In the genomic region with DNA sequence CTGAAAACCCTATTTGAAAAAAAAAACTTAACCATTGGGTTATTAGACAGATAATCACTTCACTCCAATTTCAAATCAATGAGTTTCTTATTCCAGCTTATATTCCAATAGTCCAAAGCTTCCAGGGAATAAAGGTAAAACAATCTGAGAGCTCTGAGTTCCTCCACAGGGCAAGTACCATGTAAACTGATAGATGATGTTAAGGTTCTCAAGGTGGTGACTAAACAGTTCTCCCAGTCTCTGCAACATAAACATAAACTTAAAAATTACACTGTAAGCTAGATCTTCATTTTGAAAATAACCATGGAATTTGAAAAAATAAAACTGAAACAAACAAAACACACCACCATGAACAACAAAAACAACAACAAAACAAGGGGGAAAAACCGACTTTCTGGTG, we compare ENCODE assay signal across 9 cellular contexts. TPM values are rescaled to one million over a fixed set of nuclear protein-coding genes. Genes with fewer than 3 reads are reported as not detected.
A peak's percentile ranks its signal among the peaks of the same experiment; 100 is the strongest.
DNase-seq lines count a peak whose midpoint lies in the region; ATAC-seq and TF ChIP-seq lines count a peak whose summit lies in the region.
"Had no signal": no experiment of that assay in that cellular context is flagged by ENCODE, and none has a peak within 500 bp of the region (broad histone marks: within the 10 kb centered on the region; RNA-seq: fewer than 3 reads in every experiment).

No MANE protein-coding gene starts in this region.

- H3K27ac Mint-ChIP-seq in CD14-positive monocyte, result peak overlapping the region in 6 of 7 donors; percentile 21 to 88 (median 56)
- peak overlapping the region; percentile 94 for H3K27ac Mint-ChIP-seq in activated T-helper 1 cell treated with anti-CD3 and anti-CD28 coated beads, Interleukin-12 subunit alpha, Interleukin-12 subunit beta, Interleukin-2, Interleukin-4 antibody, amounts not matched to agents 30 ng/mL and 10 ng/mL and 1 ng/mL, durations not matched to agents 14 hours and 24 hours and 36 hours

- H3K27me3 Mint-ChIP-seq in CD14-positive monocyte (ENCODE audit: low read depth in 3 of 3), result peaks cover 0 to 5% (median 3%) of the 10 kb centered on the region in 3 donors
- H3K27me3 Mint-ChIP-seq in activated T-helper 1 cell treated with anti-CD3 and anti-CD28 coated beads, Interleukin-12 subunit alpha, Interleukin-12 subunit beta, Interleukin-2, Interleukin-4 antibody, amounts not matched to agents 30 ng/mL and 10 ng/mL and 1 ng/mL, durations not matched to agents 14 hours and 24 hours and 36 hours (ENCODE audit: insufficient read depth), result no peaks in the 10 kb centered on the region

- H3K4me1 ChIP-seq in tibial nerve, result no peaks in the 10 kb centered on the region
- H3K4me1 ChIP-seq in breast epithelium, result no peaks in the 10 kb centered on the region

- peaks cover 39% of the 10 kb centered on the region for H3K4me1 Mint-ChIP-seq in CD14-positive monocyte
- peaks cover 49% of the 10 kb centered on the region for H3K4me1 Mint-ChIP-seq in activated T-helper 1 cell treated with anti-CD3 and anti-CD28 coated beads, Interleukin-12 subunit alpha, Interleukin-12 subunit beta, Interleukin-2, Interleukin-4 antibody, amounts not matched to agents 30 ng/mL and 10 ng/mL and 1 ng/mL, durations not matched to agents 14 hours and 24 hours and 36 hours (ENCODE audit: low read depth)

- WGBS in tibial nerve, 2 donors, result 64 to 72% methylated on average over 1 of the region's 1 CpG

- peak; percentile 14 for ATAC-seq in GM19351 (IDR thresholded peaks at IDR 0.05; ENCODE audit: unreplicated experiment)
- ATAC-seq in HG03045 (IDR thresholded peaks at IDR 0.05; ENCODE audit: unreplicated experiment), result peak; percentile 20
- ATAC-seq in GM19463 (IDR thresholded peaks at IDR 0.05; ENCODE audit: unreplicated experiment), result no peak

- H3K27me3 ChIP-seq in tibial nerve (no peaks in the 10 kb centered on the region), breast epithelium (no peaks in the 10 kb centered on the region)

- no peak for TF ChIP-seq EP300 in tibial nerve (IDR thresholded peaks at IDR 0.05)

- DNase-seq in CD14-positive monocyte (ENCODE audit: low spot score) (no peak), tibial nerve (ENCODE audit: low spot score in 2 of 2) (no peak), breast epithelium (ENCODE audit: low spot score in 2 of 2) (no peak), ecto neural progenitor cell (ENCODE audit: low spot score) (no peak)
- no peak for DNase-seq in activated T-helper 1 cell treated with anti-CD3 and anti-CD28 coated beads, Interleukin-12 subunit alpha, Interleukin-12 subunit beta, Interleukin-2, Interleukin-4 antibody, amounts not matched to agents 30 ng/mL and 10 ng/mL and 1 ng/mL, durations not matched to agents 14 hours and 24 hours and 36 hours (ENCODE audit: low spot score)
- DNase-seq: retina had no signal

- H3K36me3 ChIP-seq in tibial nerve (peaks cover 0 to 3% (median 0%) of the 10 kb centered on the region in 3 donors), breast epithelium (no peaks in the 10 kb centered on the region)

- H3K9me3 Mint-ChIP-seq in CD14-positive monocyte, result peaks cover 0 to 6% (median 0%) of the 10 kb centered on the region in 7 donors
- H3K9me3 Mint-ChIP-seq in activated T-helper 1 cell treated with anti-CD3 and anti-CD28 coated beads, Interleukin-12 subunit alpha, Interleukin-12 subunit beta, Interleukin-2, Interleukin-4 antibody, amounts not matched to agents 30 ng/mL and 10 ng/mL and 1 ng/mL, durations not matched to agents 14 hours and 24 hours and 36 hours, result peaks cover 4% of the 10 kb centered on the region

- intact Hi-C loops in CD14-positive monocyte (cut with micrococcal nuclease), result no loop called here
- intact Hi-C loops in activated T-helper 1 cell treated with anti-CD3 and anti-CD28 coated beads, Interleukin-12 subunit alpha, Interleukin-12 subunit beta, Interleukin-2, Interleukin-4 antibody, amounts not matched to agents 30 ng/mL and 10 ng/mL and 1 ng/mL, durations not matched to agents 14 hours and 24 hours and 36 hours (cut with micrococcal nuclease), result loop anchor here (1.0 to 5.0 kb wide), 15 partner anchors 11 to 1822 kb away; a partner anchor contains a TSS
- intact Hi-C loops in breast epithelium (cut with DNase I; ENCODE audit: low total_unique reads), result no loop called here

- H3K4me3 ChIP-seq in tibial nerve (no peak overlapping the region), breast epithelium (no peak overlapping the region)

- TF ChIP-seq CTCF in CD14-positive monocyte (IDR thresholded peaks at IDR 0.05), result no peak
- TF ChIP-seq CTCF in tibial nerve (IDR thresholded peaks at IDR 0.05), result no peak
- no peak for TF ChIP-seq CTCF in breast epithelium (IDR thresholded peaks at IDR 0.05)

- H3K27ac ChIP-seq in tibial nerve (no peak overlapping the region), breast epithelium (no peak overlapping the region)

- TF ChIP-seq POLR2A in tibial nerve (IDR thresholded peaks at IDR 0.05), result no peak
- no peak for TF ChIP-seq POLR2A in breast epithelium (IDR thresholded peaks at IDR 0.05)

- H3K9me3 ChIP-seq in tibial nerve (no peaks in the 10 kb centered on the region), breast epithelium (peaks cover 0 to 7% of the 10 kb centered on the region in 2 donors)

- peaks cover 52 to 58% of the 10 kb centered on the region in 2 donors for H3K36me3 Mint-ChIP-seq in CD14-positive monocyte
- peaks cover 1% of the 10 kb centered on the region for H3K36me3 Mint-ChIP-seq in activated T-helper 1 cell treated with anti-CD3 and anti-CD28 coated beads, Interleukin-12 subunit alpha, Interleukin-12 subunit beta, Interleukin-2, Interleukin-4 antibody, amounts not matched to agents 30 ng/mL and 10 ng/mL and 1 ng/mL, durations not matched to agents 14 hours and 24 hours and 36 hours (ENCODE audit: low read depth)

- peak overlapping the region; percentile 20 to 75 for H3K4me3 Mint-ChIP-seq in CD14-positive monocyte
- H3K4me3 Mint-ChIP-seq in activated T-helper 1 cell treated with anti-CD3 and anti-CD28 coated beads, Interleukin-12 subunit alpha, Interleukin-12 subunit beta, Interleukin-2, Interleukin-4 antibody, amounts not matched to agents 30 ng/mL and 10 ng/mL and 1 ng/mL, durations not matched to agents 14 hours and 24 hours and 36 hours, result peak overlapping the region; percentile 76

RNA-seq across cellular contexts. Expression of a gene that starts 22.3 kb away (rescaled TPM):
- 1 to 10 TPM; 2.3 to 3.0 TPM for polyA plus RNA-seq in CD14-positive monocyte
- 148 and 152 TPM in 2 replicates for total RNA-seq in activated T-helper 1 cell treated with anti-CD3 and anti-CD28 coated beads, Interleukin-12 subunit alpha, Interleukin-12 subunit beta, Interleukin-2, Interleukin-4 antibody, amounts not matched to agents 30 ng/mL and 10 ng/mL and 1 ng/mL, durations not matched to agents 14 hours and 24 hours and 36 hours
- total RNA-seq in tibial nerve, result 10 to 100 TPM in 1 of 4 donors, 1 to 10 TPM in 3; 3.0 to 12.1 (median 6.7) TPM
- total RNA-seq in breast epithelium, result 10 to 100 TPM in 1 of 3 donors, 1 to 10 TPM in 2; 2.0 to 47.2 (median 2.6) TPM

RNA-seq across cellular contexts. Expression of a gene that starts 52.9 kb away (rescaled TPM):
- polyA plus RNA-seq in CD14-positive monocyte, result 100 to 1,000 TPM; 266 to 297 TPM
- total RNA-seq in activated T-helper 1 cell treated with anti-CD3 and anti-CD28 coated beads, Interleukin-12 subunit alpha, Interleukin-12 subunit beta, Interleukin-2, Interleukin-4 antibody, amounts not matched to agents 30 ng/mL and 10 ng/mL and 1 ng/mL, durations not matched to agents 14 hours and 24 hours and 36 hours, result 0.81 and 0.93 TPM in 2 replicates
- total RNA-seq in tibial nerve (10 to 100 TPM in 3 of 4 donors, 1 to 10 TPM in 1; 7.3 to 21.0 (median 11.9) TPM), breast epithelium (10 to 100 TPM in 1 of 3 donors, 1 to 10 TPM in 2; 6.4 to 16.6 (median 7.5) TPM)
